ENCODE assay signal across 15 cellular contexts in the genomic region with DNA sequence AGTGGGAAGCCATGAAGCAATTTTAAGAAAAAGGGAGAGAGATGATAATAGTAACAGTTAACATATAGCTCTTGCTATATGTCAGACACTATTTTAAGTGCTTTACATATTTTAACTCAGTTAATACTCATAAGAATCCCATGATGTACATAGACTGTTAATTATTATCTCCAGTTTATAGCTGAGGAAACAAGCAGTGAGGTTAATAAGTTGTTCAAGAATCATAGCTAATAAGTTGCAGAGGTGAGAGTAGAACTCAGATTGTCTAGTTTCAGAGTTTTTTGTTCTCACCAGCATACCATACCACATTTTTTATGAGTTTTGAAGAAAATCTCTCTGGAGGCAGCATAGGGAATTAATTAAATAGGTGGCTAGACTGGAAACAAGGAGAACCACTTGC.
DNase-seq lines count a peak whose midpoint lies in the region; ATAC-seq lines count a peak whose summit lies in the region.
"Had no signal": no experiment of that assay in that cellular context is flagged by ENCODE, and none has a peak within 500 bp of the region (broad histone marks: within the 10 kb centered on the region; RNA-seq: fewer than 3 reads in every experiment).

No MANE protein-coding gene starts in this region.

- H3K27ac Mint-ChIP-seq in activated naive CD8-positive, alpha-beta T cell treated with anti-CD3 and anti-CD28 coated beads, Interleukin-2, amount 50 U/mL, for 24 hours = no peak overlapping the region
- no peak overlapping the region for H3K27ac Mint-ChIP-seq in naive thymus-derived CD8-positive, alpha-beta T cell
- H3K27ac Mint-ChIP-seq: activated CD4-positive, alpha-beta memory T cell treated with anti-CD3 and anti-CD28 coated beads, Interleukin-2, amount 10 ng/mL, durations not matched to agents 7 days and 5 days; activated T-helper 2 cell treated with anti-CD3 and anti-CD28 coated beads, Interferon-gamma antibody, Interleukin-2, Interleukin-4, amounts not matched to agents 10 μg/mL and 5 μg/mL and 100 μg/mL, durations not matched to agents 14 hours and 24 hours and 36 hours had no signal

- H3K27me3 Mint-ChIP-seq in activated naive CD8-positive, alpha-beta T cell treated with anti-CD3 and anti-CD28 coated beads, Interleukin-2, amount 50 U/mL, for 24 hours = peaks cover 4% of the 10 kb centered on the region
- peaks cover 0 to 15% (median 8%) of the 10 kb centered on the region in 5 donors for H3K27me3 Mint-ChIP-seq in naive thymus-derived CD8-positive, alpha-beta T cell

- POLR2A ChIA-PET in naive thymus-derived CD8-positive, alpha-beta T cell (lab: Charles Lee) = no interaction called here

- no peaks in the 10 kb centered on the region for H3K36me3 Mint-ChIP-seq in activated naive CD8-positive, alpha-beta T cell treated with anti-CD3 and anti-CD28 coated beads, Interleukin-2, amount 50 U/mL, for 24 hours (ENCODE audit: low read depth)
- H3K36me3 Mint-ChIP-seq in naive thymus-derived CD8-positive, alpha-beta T cell = no peaks in the 10 kb centered on the region

- ATAC-seq in GM19372 (IDR thresholded peaks at IDR 0.05; ENCODE audit: low read depth, unreplicated experiment) (peak; percentile 64), GM21825 (IDR thresholded peaks at IDR 0.05; ENCODE audit: unreplicated experiment) (peak; percentile 85), HG03159 (IDR thresholded peaks at IDR 0.05; ENCODE audit: unreplicated experiment) (peak; percentile 79)
- no peak for ATAC-seq in activated naive CD8-positive, alpha-beta T cell treated with anti-CD3 and anti-CD28 coated beads, Interleukin-2, amount 50 U/mL, for 24 hours
- no peak for ATAC-seq in naive thymus-derived CD8-positive, alpha-beta T cell
- ATAC-seq: sciatic nerve had no signal

- no peaks in the 10 kb centered on the region for H3K9me3 Mint-ChIP-seq in activated naive CD8-positive, alpha-beta T cell treated with anti-CD3 and anti-CD28 coated beads, Interleukin-2, amount 50 U/mL, for 24 hours
- H3K9me3 Mint-ChIP-seq in naive thymus-derived CD8-positive, alpha-beta T cell = peaks cover 0 to 3% (median 0%) of the 10 kb centered on the region in 9 donors
- H3K9me3 Mint-ChIP-seq: activated CD4-positive, alpha-beta memory T cell treated with anti-CD3 and anti-CD28 coated beads, Interleukin-2, amount 10 ng/mL, durations not matched to agents 7 days and 5 days; activated T-helper 2 cell treated with anti-CD3 and anti-CD28 coated beads, Interferon-gamma antibody, Interleukin-2, Interleukin-4, amounts not matched to agents 10 μg/mL and 5 μg/mL and 100 μg/mL, durations not matched to agents 14 hours and 24 hours and 36 hours had no signal

- H3K4me3 Mint-ChIP-seq in activated naive CD8-positive, alpha-beta T cell treated with anti-CD3 and anti-CD28 coated beads, Interleukin-2, amount 50 U/mL, for 24 hours = no peak overlapping the region
- H3K4me3 Mint-ChIP-seq in naive thymus-derived CD8-positive, alpha-beta T cell = no peak overlapping the region
- H3K4me3 Mint-ChIP-seq: activated CD4-positive, alpha-beta memory T cell treated with anti-CD3 and anti-CD28 coated beads, Interleukin-2, amount 10 ng/mL, durations not matched to agents 7 days and 5 days had no signal

- DNase-seq in activated naive CD8-positive, alpha-beta T cell treated with anti-CD3 and anti-CD28 coated beads, Interleukin-2, amount 50 U/mL, for 24 hours = no peak
- DNase-seq in amygdala (lab: John Stamatoyannopoulos, UW) (no peak), NCI-H526 (lab: John Stamatoyannopoulos, UW) (no peak)
- DNase-seq in naive thymus-derived CD8-positive, alpha-beta T cell = no peak
- DNase-seq: activated CD4-positive, alpha-beta memory T cell treated with anti-CD3 and anti-CD28 coated beads, Interleukin-2, amount 10 ng/mL, durations not matched to agents 7 days and 5 days; anterior cingulate cortex; DMS53; mesendoderm; NCI-H2171 treated with DMSO at 0.1 percent for 48 hours; transverse colon had no signal

- no peaks in the 10 kb centered on the region for H3K4me1 Mint-ChIP-seq in activated naive CD8-positive, alpha-beta T cell treated with anti-CD3 and anti-CD28 coated beads, Interleukin-2, amount 50 U/mL, for 24 hours
- no peaks in the 10 kb centered on the region for H3K4me1 Mint-ChIP-seq in naive thymus-derived CD8-positive, alpha-beta T cell
- H3K4me1 Mint-ChIP-seq: activated CD4-positive, alpha-beta memory T cell treated with anti-CD3 and anti-CD28 coated beads, Interleukin-2, amount 10 ng/mL, durations not matched to agents 7 days and 5 days had no signal

Comparison
In these comparisons a context has a peak if more than half of its experiments do, and no peak if none do; other contexts are left out.
1. ATAC-seq: peak in GM19372 (single experiment), GM21825 (single experiment) and HG03159 (single experiment); none in activated naive CD8-positive, alpha-beta T cell treated with anti-CD3 and anti-CD28 coated beads, Interleukin-2, amount 50 U/mL, for 24 hours (single experiment) and naive thymus-derived CD8-positive, alpha-beta T cell (0 of 2).